8 cellular contexts compared by ENCODE assay signal in genomic region chr19:47112166-47112663, GRCh38. TPM values are rescaled to one million over a fixed set of nuclear protein-coding genes. Genes with fewer than 3 reads are reported as not detected.
DNase-seq lines count a peak whose midpoint lies in the region; FAIRE-seq and TF ChIP-seq lines count a peak whose summit lies in the region.

No MANE protein-coding gene starts in this region.

- POLR2A ChIA-PET in endothelial cell of umbilical vein (lab: Charles Lee) = no interaction called here

- TF ChIP-seq CTCF in endothelial cell of umbilical vein (IDR thresholded peaks at IDR 0.05; ENCODE audit: extremely low read depth in 1 of 2, insufficient read depth in 1 of 2, low read depth in 1 of 2, low read length in 2 of 2) = no peak

- peak; percentile 31 for DNase-seq in NCI-H345 (lab: John Stamatoyannopoulos, UW)
- no peak for DNase-seq in NCI-H345 treated with DMSO at 0.1 percent for 48 hours (lab: John Stamatoyannopoulos, UW; ENCODE audit: unreplicated experiment)
- DNase-seq in HK-2 (ENCODE audit: unreplicated experiment) = peak; percentile 93
- no peak for DNase-seq in NT2/D1 (ENCODE audit: low read depth, low spot score)
- peak; percentile 90 for DNase-seq in activated CD8-positive, alpha-beta memory T cell treated with anti-CD3 and anti-CD28 coated beads, Interleukin-2, amount 50 U/mL, for 48 hours
- DNase-seq in endothelial cell of umbilical vein (ENCODE audit: low read depth, low spot score) = peak; percentile 69
- DNase-seq in middle frontal gyrus (ENCODE audit: extremely low spot score, low spot score) = peak; percentile 50
- DNase-seq in stimulated activated CD8-positive, alpha-beta memory T cell treated with anti-CD3 and anti-CD28 coated beads, Interleukin-2, amount 100 ng/mL, for 1 hour (ENCODE audit: low read depth in 2 of 2) = peak; percentile 77 to 87

- H3K36me3 ChIP-seq in NT2/D1 (ENCODE audit: insufficient read depth, insufficient read length, low read length) (peaks cover 22% of the 10 kb centered on the region), endothelial cell of umbilical vein (ENCODE audit: control insufficient read depth in 2 of 2, extremely low read depth in 1 of 2, insufficient read depth in 2 of 2, low read length in 2 of 2) (no peaks in the 10 kb centered on the region)

- peak overlapping the region; percentile 92 for H3K27ac ChIP-seq in endothelial cell of umbilical vein (ENCODE audit: insufficient read depth, low read depth, low read length)

- peak; percentile 77 for FAIRE-seq in endothelial cell of umbilical vein (lab: Jason Lieb, UNC)

- dilution Hi-C loops in endothelial cell of umbilical vein (cut with MboI; ENCODE audit: extremely low pct_ligation_motif_present, low sequenced_read_pairs) = no loop called here

- H3K4me3 ChIP-seq in NT2/D1 (ENCODE audit: insufficient read length, low read depth) (peak overlapping the region; percentile 78), endothelial cell of umbilical vein (replicated peaks in 1 of 3; ENCODE audit: insufficient read depth in 1 of 3, low read depth in 1 of 3, low read length in 3 of 3) (peak overlapping the region; percentile 80 to 94 (median 93))

- H3K9me1 ChIP-seq in endothelial cell of umbilical vein (replicated peaks; ENCODE audit: control insufficient read depth, extremely low read depth, insufficient read depth, low read length) = no peaks in the 10 kb centered on the region

- H2AFZ ChIP-seq in endothelial cell of umbilical vein (ENCODE audit: low read depth, low read length) = peak overlapping the region; percentile 20

- peak; percentile 77 for TF ChIP-seq POLR2A in endothelial cell of umbilical vein (IDR thresholded peaks at IDR 0.05; ENCODE audit: low read depth, low read length)

- H3K27me3 ChIP-seq in NT2/D1 (ENCODE audit: insufficient read depth, insufficient read length) = no peaks in the 10 kb centered on the region
- H3K27me3 ChIP-seq in endothelial cell of umbilical vein (ENCODE audit: control insufficient read depth in 2 of 2, insufficient read depth in 2 of 2, low read length in 2 of 2) = no peaks in the 10 kb centered on the region

- H3K79me2 ChIP-seq in endothelial cell of umbilical vein (ENCODE audit: control insufficient read depth, insufficient read depth, low read length) = peaks cover 46% of the 10 kb centered on the region

- no peaks in the 10 kb centered on the region for H4K20me1 ChIP-seq in endothelial cell of umbilical vein (replicated peaks; ENCODE audit: control insufficient read depth, extremely low read depth, insufficient read depth, low read length)

- H3K9ac ChIP-seq in NT2/D1 (ENCODE audit: insufficient read length, low read depth) = peak overlapping the region; percentile 98
- H3K9ac ChIP-seq in endothelial cell of umbilical vein (replicated peaks; ENCODE audit: extremely low read depth, insufficient read depth, low read length) = peak overlapping the region; percentile 99

- peak overlapping the region; percentile 93 for H3K4me2 ChIP-seq in endothelial cell of umbilical vein (ENCODE audit: insufficient read depth, low read length)

- intact Hi-C loops in endothelial cell of umbilical vein (cut with micrococcal nuclease) = loop anchor here (2.0 to 5.0 kb wide), 3 partner anchors 19 to 250 kb away; partner anchors contain the start of genes ARHGAP35, SAE1 and TMEM160

- H3K9me3 ChIP-seq in NT2/D1 (ENCODE audit: insufficient read depth, low read length) (no peaks in the 10 kb centered on the region), endothelial cell of umbilical vein (replicated peaks; ENCODE audit: control insufficient read depth, insufficient read depth, low read length) (no peaks in the 10 kb centered on the region)

- H3K4me1 ChIP-seq in NT2/D1 (ENCODE audit: insufficient read depth, insufficient read length) (no peaks in the 10 kb centered on the region), endothelial cell of umbilical vein (ENCODE audit: control insufficient read depth, extremely low read depth, insufficient read depth, low read length) (peaks cover 33% of the 10 kb centered on the region)

- no TSS peak for BruUV-seq in endothelial cell of umbilical vein (replicated peaks; lab: Mats Ljungman, UMichigan)

- CTCF ChIA-PET in endothelial cell of umbilical vein (lab: Charles Lee) = interaction anchor here (1.2 to 2.1 kb wide), 5 partner anchors 11 to 256 kb away, joined by 5 to 26 read pairs (median 11); partner anchors contain the start of gene SAE1

TF ChIP-seq in endothelial cell of umbilical vein, 7 proteins besides CTCF, POLR2A, EP300 and RAD21:
- TF ChIP-seq MYC (IDR thresholded peaks at IDR 0.05; ENCODE audit: low read depth, low read length) (peak; percentile 6), POLR2AphosphoS5 (IDR thresholded peaks at IDR 0.05; ENCODE audit: insufficient read depth, low read depth, low read length) (peak; percentile 88), EZH2 (IDR thresholded peaks at IDR 0.05; ENCODE audit: borderline replicate concordance, low read depth, low read length, severe bottlenecking) (no peak), JUN (IDR thresholded peaks at IDR 0.05; ENCODE audit: borderline replicate concordance, insufficient read depth, insufficient read length, low read depth) (no peak)
TF ChIP-seq in endothelial cell of umbilical vein: peak in this region for 2.

RNA-seq across cellular contexts. Expression of gene ZC3H4, which starts 1.4 kb away (rescaled TPM):
- total RNA-seq in endothelial cell of umbilical vein = 56.4 and 63.9 TPM in 2 replicates
- 5.5 and 6.2 TPM in 2 replicates for polyA plus RNA-seq in endothelial cell of umbilical vein
- 9.7 and 10.9 TPM in 2 replicates for polyA plus RNA-seq in endothelial cell of umbilical vein (2011; cell fraction: cytosol; rRNA removed)
- polyA plus RNA-seq in endothelial cell of umbilical vein (2011; cell fraction: nucleus; rRNA removed) = 20.4 and 22.2 TPM in 2 replicates
- polyA plus RNA-seq in endothelial cell of umbilical vein (2012) = 21.3 and 33.9 TPM in 2 replicates
- polyA minus RNA-seq in endothelial cell of umbilical vein = 11.9 and 13.3 TPM in 2 replicates
- polyA minus RNA-seq in endothelial cell of umbilical vein (2011; cell fraction: cytosol; rRNA and poly(A)+ RNA removed) = 9.5 TPM
- 12.1 and 13.1 TPM in 2 replicates for polyA minus RNA-seq in endothelial cell of umbilical vein (2011; cell fraction: nucleus; rRNA and poly(A)+ RNA removed)

RNA-seq across cellular contexts. Expression of gene SAE1, which starts 18.4 kb away (rescaled TPM):
- 219 and 223 TPM in 2 replicates for total RNA-seq in endothelial cell of umbilical vein
- polyA plus RNA-seq in endothelial cell of umbilical vein = 145 and 165 TPM in 2 replicates
- polyA plus RNA-seq in endothelial cell of umbilical vein (2011; cell fraction: cytosol; rRNA removed) = 219 and 237 TPM in 2 replicates
- polyA plus RNA-seq in endothelial cell of umbilical vein (2011; cell fraction: nucleus; rRNA removed) = 101 and 130 TPM in 2 replicates
- polyA plus RNA-seq in endothelial cell of umbilical vein (2012) = 191 and 235 TPM in 2 replicates
- polyA minus RNA-seq in endothelial cell of umbilical vein = 107 and 111 TPM in 2 replicates
- polyA minus RNA-seq in endothelial cell of umbilical vein (2011; cell fraction: cytosol; rRNA and poly(A)+ RNA removed) = 50.6 TPM
- polyA minus RNA-seq in endothelial cell of umbilical vein (2011; cell fraction: nucleus; rRNA and poly(A)+ RNA removed) = 25.6 and 34.4 TPM in 2 replicates

Comparison
In these comparisons a context has a peak if more than half of its experiments do, and no peak if none do; other contexts are left out.
1. DNase-seq: peak in NCI-H345 (single experiment), HK-2 (single experiment), activated CD8-positive, alpha-beta memory T cell treated with anti-CD3 and anti-CD28 coated beads, Interleukin-2, amount 50 U/mL, for 48 hours (single experiment), endothelial cell of umbilical vein (single experiment), middle frontal gyrus (single experiment) and stimulated activated CD8-positive, alpha-beta memory T cell treated with anti-CD3 and anti-CD28 coated beads, Interleukin-2, amount 100 ng/mL, for 1 hour (2 of 2); none in NCI-H345 treated with DMSO at 0.1 percent for 48 hours (single experiment) and NT2/D1 (single experiment).